Comparison of ENCODE assay signal across 23 cellular contexts in the genomic region with DNA sequence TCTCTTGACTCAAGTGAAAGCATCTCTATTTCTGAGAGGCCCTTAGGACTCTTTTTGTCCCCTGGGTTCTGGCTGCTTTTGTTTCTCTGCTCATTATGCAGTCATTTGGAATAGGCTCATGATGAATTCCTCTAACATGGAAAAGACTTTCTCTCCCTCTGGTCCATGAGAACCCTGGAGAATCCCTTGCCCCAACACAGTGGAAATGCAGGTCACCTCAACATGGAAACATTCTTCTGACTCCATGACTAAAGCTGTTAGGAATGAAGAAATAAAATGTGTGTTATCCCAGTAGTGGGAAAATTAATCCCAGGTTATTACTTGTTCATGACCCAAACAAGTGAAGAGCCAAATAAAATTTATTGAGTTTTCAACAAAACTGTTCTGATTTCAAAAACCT.
"Had no signal": no experiment of that assay in that cellular context is flagged by ENCODE, and none has a peak within 500 bp of the region (broad histone marks: within the 10 kb centered on the region; RNA-seq: fewer than 3 reads in every experiment).

No MANE protein-coding gene starts in this region.

- H3K4me1 ChIP-seq: esophagus muscularis mucosa, right atrium auricular region, suprapubic skin had no signal

- DNase-seq: activated CD4-positive, alpha-beta memory T cell treated with anti-CD3 and anti-CD28 coated beads for 36 hours; activated CD4-positive, alpha-beta T cell treated with anti-CD3 and anti-CD28 coated beads for 36 hours; activated effector memory CD4-positive, alpha-beta T cell treated with Interleukin-2 at 50 U/mL for 16 hours; activated T-cell treated with anti-CD3 and anti-CD28 coated beads, Interleukin-2, amount 50 U/mL, for 4 hours; amniotic stem cell; foreskin melanocyte; left ventricle myocardium superior; mucosa of descending colon; naive thymus-derived CD4-positive, alpha-beta T cell; small intestine; stimulated activated CD4-positive, alpha-beta T cell treated with anti-CD3 and anti-CD28 coated beads, Interleukin-4, amount 100 ng/mL, for 24 hours; stimulated activated naive CD8-positive, alpha-beta T cell treated with anti-CD3 and anti-CD28 coated beads, Interleukin-15, Interleukin-2, amounts not matched to agents 100 U/mL and 50 U/mL, for 24 hours; T-helper 17 cell had no signal

- H3K9me3 ChIP-seq: esophagus muscularis mucosa, mucosa of descending colon, neutrophil, right atrium auricular region, suprapubic skin had no signal

- H3K36me3 Mint-ChIP-seq: activated CD4-positive, alpha-beta memory T cell treated with anti-CD3 and anti-CD28 coated beads for 36 hours; activated naive CD4-positive, alpha-beta T cell treated with anti-CD3 and anti-CD28 coated beads, Interleukin-2, amount 50 U/mL, for 24 hours; brain; memory B cell; naive thymus-derived CD4-positive, alpha-beta T cell; type B pancreatic cell had no signal

- H3K27me3 ChIP-seq: esophagus muscularis mucosa, neutrophil, right atrium auricular region, suprapubic skin had no signal

- ATAC-seq: activated CD4-positive, alpha-beta T cell treated with anti-CD3 and anti-CD28 coated beads for 36 hours; activated T-cell treated with anti-CD3 and anti-CD28 coated beads, Interleukin-2, amount 50 U/mL, for 4 hours; mucosa of descending colon; naive thymus-derived CD4-positive, alpha-beta T cell; stimulated activated naive CD8-positive, alpha-beta T cell treated with anti-CD3 and anti-CD28 coated beads, Interleukin-15, Interleukin-2, amounts not matched to agents 100 U/mL and 50 U/mL, for 24 hours; T-helper 17 cell had no signal

- H3K27ac ChIP-seq: coronary artery, esophagus muscularis mucosa, neutrophil, suprapubic skin had no signal

- H3K27ac Mint-ChIP-seq: activated CD4-positive, alpha-beta memory T cell treated with anti-CD3 and anti-CD28 coated beads for 36 hours; activated CD4-positive, alpha-beta T cell treated with anti-CD3 and anti-CD28 coated beads for 36 hours; activated naive CD4-positive, alpha-beta T cell treated with anti-CD3 and anti-CD28 coated beads, Interleukin-2, amount 50 U/mL, for 24 hours; memory B cell; naive thymus-derived CD4-positive, alpha-beta T cell; T-helper 17 cell; type B pancreatic cell had no signal

- H3K4me3 Mint-ChIP-seq: activated CD4-positive, alpha-beta memory T cell treated with anti-CD3 and anti-CD28 coated beads for 36 hours; activated CD4-positive, alpha-beta T cell treated with anti-CD3 and anti-CD28 coated beads for 36 hours; activated naive CD4-positive, alpha-beta T cell treated with anti-CD3 and anti-CD28 coated beads, Interleukin-2, amount 50 U/mL, for 24 hours; activated T-cell treated with anti-CD3 and anti-CD28 coated beads, Interleukin-2, amount 50 U/mL, for 4 hours; brain; central memory CD8-positive, alpha-beta T cell; memory B cell; naive thymus-derived CD4-positive, alpha-beta T cell; T-helper 17 cell; type B pancreatic cell had no signal

- H3K27me3 Mint-ChIP-seq: activated CD4-positive, alpha-beta T cell treated with anti-CD3 and anti-CD28 coated beads for 36 hours; central memory CD8-positive, alpha-beta T cell; memory B cell had no signal

- H3K9me3 Mint-ChIP-seq: activated CD4-positive, alpha-beta memory T cell treated with anti-CD3 and anti-CD28 coated beads for 36 hours; activated naive CD4-positive, alpha-beta T cell treated with anti-CD3 and anti-CD28 coated beads, Interleukin-2, amount 50 U/mL, for 24 hours; activated T-cell treated with anti-CD3 and anti-CD28 coated beads, Interleukin-2, amount 50 U/mL, for 4 hours; central memory CD8-positive, alpha-beta T cell; type B pancreatic cell had no signal

- H3K4me1 Mint-ChIP-seq: activated CD4-positive, alpha-beta T cell treated with anti-CD3 and anti-CD28 coated beads for 36 hours; activated naive CD4-positive, alpha-beta T cell treated with anti-CD3 and anti-CD28 coated beads, Interleukin-2, amount 50 U/mL, for 24 hours; central memory CD8-positive, alpha-beta T cell; memory B cell; naive thymus-derived CD4-positive, alpha-beta T cell; T-helper 17 cell had no signal

- H3K4me3 ChIP-seq: coronary artery, esophagus muscularis mucosa, mucosa of descending colon, right atrium auricular region, suprapubic skin had no signal

- H3K36me3 ChIP-seq: esophagus muscularis mucosa, neutrophil, right atrium auricular region, suprapubic skin had no signal
